In the genomic region with DNA sequence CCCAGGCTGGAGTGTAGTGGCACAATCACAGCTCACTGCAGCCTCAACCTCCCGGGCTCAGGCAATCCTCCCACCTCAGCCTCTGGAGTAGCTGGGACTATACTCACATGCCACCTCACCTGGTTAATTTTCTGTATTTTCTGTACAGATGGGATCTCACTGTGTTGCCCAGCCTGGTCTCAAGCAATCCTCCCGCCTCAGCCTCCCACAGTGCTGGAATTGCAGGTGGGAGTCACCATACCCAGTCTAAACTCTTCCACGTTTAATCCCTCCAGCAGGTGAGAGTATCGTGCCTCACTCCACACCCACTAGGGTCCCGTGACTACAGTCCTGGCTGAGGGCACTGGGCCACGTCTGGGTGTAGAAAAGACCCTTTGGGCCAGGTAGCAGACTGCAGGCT, we compare ENCODE assay signal across 1 cellular context.
TF ChIP-seq lines count a peak whose summit lies in the region.

No MANE protein-coding gene starts in this region.

TF ChIP-seq in H1, 55 proteins besides CTCF, POLR2A, EP300 and RAD21:
- TF ChIP-seq TEAD4 (IDR thresholded peaks at IDR 0.05; ENCODE audit: low read depth, low read length): no peak
- TF ChIP-seq KDM1A (IDR thresholded peaks at IDR 0.05; ENCODE audit: borderline replicate concordance, low read length): no peak
